ENCODE assay signal across 23 cellular contexts in the genomic region with DNA sequence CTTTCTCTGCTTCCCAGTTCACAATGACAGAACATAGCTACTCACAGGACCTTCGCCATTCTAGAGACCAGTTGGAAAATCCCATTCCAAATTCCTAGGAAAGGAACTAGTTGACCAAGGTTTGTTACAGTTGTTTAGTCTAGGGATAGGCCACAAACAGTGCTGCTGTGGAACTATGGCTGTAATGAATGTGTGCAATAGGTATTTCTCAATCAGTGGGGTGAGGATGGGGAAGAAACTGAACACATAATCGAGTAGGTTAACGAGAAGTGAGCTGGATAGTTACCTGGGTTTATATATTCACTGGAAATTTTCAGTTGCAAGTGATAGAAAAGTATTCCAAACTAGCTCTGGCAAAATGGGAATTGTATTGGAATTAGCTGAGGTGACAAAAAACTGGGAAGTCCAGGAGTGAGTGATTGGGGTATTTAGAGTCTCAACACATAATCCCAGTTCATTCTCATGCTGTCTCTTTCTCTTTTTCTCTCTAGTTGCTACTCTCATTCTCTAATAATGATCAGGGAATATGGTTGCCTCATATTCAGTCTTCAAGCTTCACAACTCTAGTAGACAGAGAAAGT. TPM values are rescaled to one million over a fixed set of nuclear protein-coding genes. Genes with fewer than 3 reads are reported as not detected.
A peak's percentile ranks its signal among the peaks of the same experiment; 100 is the strongest.
DNase-seq lines count a peak whose midpoint lies in the region; ATAC-seq and TF ChIP-seq lines count a peak whose summit lies in the region.
"Had no signal": no experiment of that assay in that cellular context is flagged by ENCODE, and none has a peak within 500 bp of the region (broad histone marks: within the 10 kb centered on the region; RNA-seq: fewer than 3 reads in every experiment).

No MANE protein-coding gene starts in this region.

- TF ChIP-seq CTCF in HL-60 (IDR thresholded peaks at IDR 0.05; ENCODE audit: insufficient read depth, low read length) (no peak), NB4 (IDR thresholded peaks at IDR 0.05; ENCODE audit: low read depth, low read length) (no peak), spleen (IDR thresholded peaks at IDR 0.05 in 8 of 11, conservative IDR thresholded peaks at IDR 0.05 in 3 of 11) (no peak)

- peak overlapping the region; percentile 95 for H3K27ac ChIP-seq in HL-60 (replicated peaks)
- H3K27ac ChIP-seq in spleen, result peak overlapping the region in 5 of 8 donors; percentile 29 to 66 (median 59)
- H3K27ac ChIP-seq: BLaER1 treated with 17β-estradiol and CSF1 and Interleukin-3, amounts not matched to agents 10 nM and 100 nM had no signal

- WGBS in spleen, 5 donors, result 51 to 87% (median 69%) methylated on average over 3 of the region's 3 CpGs

- peaks cover 0 to 12% (median 2%) of the 10 kb centered on the region in 6 donors for H3K4me1 ChIP-seq in spleen

- H3K27me3 ChIP-seq in HL-60 (ENCODE audit: insufficient read depth, poor library complexity, severe bottlenecking) (no peaks in the 10 kb centered on the region), spleen (replicated peaks in 1 of 7) (peaks cover 0 to 4% (median 0%) of the 10 kb centered on the region in 7 donors), MG63 (no peaks in the 10 kb centered on the region)
- H3K27me3 ChIP-seq: BLaER1 treated with 17β-estradiol and CSF1 and Interleukin-3, amounts not matched to agents 10 nM and 100 nM had no signal

- intact Hi-C loops in spleen (cut with DNase I; ENCODE audit: low total_unique reads), result no loop called here

- H3K36me3 ChIP-seq in spleen (no peaks in the 10 kb centered on the region), MG63 (no peaks in the 10 kb centered on the region)
- H3K36me3 ChIP-seq: BLaER1 treated with 17β-estradiol and CSF1 and Interleukin-3, amounts not matched to agents 10 nM and 100 nM had no signal

- TF ChIP-seq POLR2A in NB4 (IDR thresholded peaks at IDR 0.05; ENCODE audit: extremely low read depth, insufficient read length), result no peak
- no peak for TF ChIP-seq POLR2A in spleen (IDR thresholded peaks at IDR 0.05)

- no peak for ATAC-seq in GM18511 (IDR thresholded peaks at IDR 0.05; ENCODE audit: unreplicated experiment)

- H3K9me3 ChIP-seq in spleen (no peaks in the 10 kb centered on the region), MG63 (no peaks in the 10 kb centered on the region)
- H3K9me3 ChIP-seq: BLaER1 treated with 17β-estradiol and CSF1 and Interleukin-3, amounts not matched to agents 10 nM and 100 nM; SK-N-SH had no signal

- DNase-seq in HL-60 (ENCODE audit: low read depth in 1 of 2, low spot score in 1 of 2) (peak in 1 of 2 experiments; percentile 90), NB4 (ENCODE audit: low read depth) (peak; percentile 53), SIG-M5 treated with dmso at 0.1 percent for 504 hours (lab: John Stamatoyannopoulos, UW; ENCODE audit: unreplicated experiment) (peak; percentile 58), spleen (no peak), NCI-H187 treated with DMSO at 0.1 percent for 48 hours (lab: John Stamatoyannopoulos, UW) (no peak), NCI-H526 (lab: John Stamatoyannopoulos, UW) (no peak), MG63 (no peak)
- DNase-seq: ACHN; Calu3; CD8-positive, alpha-beta memory T cell; DMS153; KBM-7; NCI-H1417 treated with DMSO at 0.1 percent for 48 hours; NCI-H1930; NCI-H510A; NCI-H748 treated with DMSO at 0.1 percent for 48 hours; SHP77; SK-N-SH; T-helper 1 cell had no signal

- H3K4me3 ChIP-seq in HL-60 (replicated peaks; ENCODE audit: insufficient read depth, low read length) (no peak overlapping the region), NB4 (ENCODE audit: low read depth, low read length) (no peak overlapping the region), spleen (no peak overlapping the region), MG63 (no peak overlapping the region)
- H3K4me3 ChIP-seq: BLaER1 treated with 17β-estradiol and CSF1 and Interleukin-3, amounts not matched to agents 10 nM and 100 nM had no signal

RNA-seq across cellular contexts. Expression of gene HMSD, which starts 18.2 kb away (rescaled TPM):
- total RNA-seq in spleen, result 1 to 10 TPM in 3 of 7 donors, under 1 TPM in 1, not detected in 3; 0.23 to 2.2 (median 1.4) TPM
- under 1 TPM; 0.48 to 0.62 (median 0.52) TPM for polyA plus RNA-seq in spleen
- total RNA-seq in MG63 (2014; rRNA removed; shearing (Covaris generic); ENCODE audit: low replicate concordance), result not detected in 2 replicates
- total RNA-seq: G401, RPMI7951 had no signal
- polyA plus RNA-seq: CD8-positive, alpha-beta memory T cell; SK-N-SH had no signal

RNA-seq across cellular contexts. Expression of gene SERPINB10, which starts 23.1 kb away (rescaled TPM):
- total RNA-seq in spleen, result 1 to 10 TPM in 3 of 7 donors, under 1 TPM in 3, not detected in 1; 0.34 to 5.6 (median 1.2) TPM
- polyA plus RNA-seq in spleen, result under 1 TPM; 0.07 to 0.51 (median 0.12) TPM
- total RNA-seq in MG63 (2014; rRNA removed; shearing (Covaris generic); ENCODE audit: low replicate concordance), result not detected in 2 replicates
- total RNA-seq: Calu3; CD8-positive, alpha-beta memory T cell; G401 had no signal
- polyA plus RNA-seq: CD8-positive, alpha-beta memory T cell had no signal

RNA-seq across cellular contexts. Expression of gene SERPINB8, which starts 39.0 kb away (rescaled TPM):
- total RNA-seq in spleen, result 10 to 100 TPM; 14.0 to 23.4 (median 15.4) TPM
- 1 to 10 TPM; 4.6 to 5.9 (median 5.3) TPM for polyA plus RNA-seq in spleen
- 2.8 and 3.9 TPM in 2 replicates for total RNA-seq in MG63 (2014; rRNA removed; shearing (Covaris generic); ENCODE audit: low replicate concordance)
- total RNA-seq: G401 had no signal

RNA-seq across cellular contexts. Expression of gene SERPINB2, which starts 43.4 kb away (rescaled TPM):
- 1 to 10 TPM in 2 of 7 donors, under 1 TPM in 2, not detected in 3; 0.38 to 2.3 (median 1.2) TPM for total RNA-seq in spleen
- polyA plus RNA-seq in spleen, result under 1 TPM in 2 of 3 donors, not detected in 1; 0.10 to 0.13 TPM
- not detected in 2 replicates for total RNA-seq in MG63 (2014; rRNA removed; shearing (Covaris generic); ENCODE audit: low replicate concordance)
- total RNA-seq: G401 had no signal
- polyA plus RNA-seq: CD8-positive, alpha-beta memory T cell had no signal

Comparison
In these comparisons a context has a peak if more than half of its experiments do, and no peak if none do; other contexts are left out.
1. DNase-seq: peak in NB4 (single experiment) and SIG-M5 treated with dmso at 0.1 percent for 504 hours (single experiment); none in spleen (single experiment), NCI-H187 treated with DMSO at 0.1 percent for 48 hours (single experiment), NCI-H526 (0 of 2) and MG63 (single experiment).